In genomic region chr5:93580387-93581100, GRCh38 we compare ENCODE assay signal across 8 cellular contexts. TPM values are rescaled to one million over a fixed set of nuclear protein-coding genes. Genes with fewer than 3 reads are reported as not detected.
DNase-seq lines count a peak whose midpoint lies in the region; ATAC-seq and TF ChIP-seq lines count a peak whose summit lies in the region.

No MANE protein-coding gene starts in this region.

- peak overlapping the region; percentile 90 for H2AFZ ChIP-seq in PC-9
- H2AFZ ChIP-seq in neuron (ENCODE audit: low read depth, low read length): no peak overlapping the region

- H3K4me1 ChIP-seq in PC-9 (replicated peaks; ENCODE audit: insufficient read depth): 0 out of 2 replicates have a peak, but pooled peaks cover 6% of the 10 kb centered on the region
- peaks cover 40 to 65% (median 51%) of the 10 kb centered on the region in 4 donors for H3K4me1 ChIP-seq in esophagus muscularis mucosa
- peaks cover 37% of the 10 kb centered on the region for H3K4me1 ChIP-seq in neuron (ENCODE audit: insufficient read depth, low read length)

- CTCF ChIA-PET in PC-9 (lab: Charles Lee): no interaction called here

- no TSS peak for BruUV-seq in PC-9 (replicated peaks; lab: Mats Ljungman, UMichigan)

- DNase-seq in NCI-H146 (lab: John Stamatoyannopoulos, UW) (peak; percentile 43), NCI-H146 treated with DMSO at 0.1 percent for 48 hours (lab: John Stamatoyannopoulos, UW; ENCODE audit: unreplicated experiment) (no peak), PC-9 (peak in 1 of 2 experiments; percentile 13), esophagus muscularis mucosa (ENCODE audit: extremely low spot score) (peak; percentile 91), MV-4-11 (lab: John Stamatoyannopoulos, UW) (no peak)

- POLR2A ChIA-PET in PC-9 (lab: Charles Lee; ENCODE audit: unreplicated experiment): interaction anchor here (0.5 kb wide), 1 partner anchor 27 kb away, joined by 3 read pairs; no protein-coding TSS in a partner anchor

- no peak for TF ChIP-seq EP300 in esophagus muscularis mucosa (IDR thresholded peaks at IDR 0.05)

- no peak for TF ChIP-seq POLR2A in esophagus muscularis mucosa (IDR thresholded peaks at IDR 0.05; ENCODE audit: low read depth)

- H4K20me1 ChIP-seq in PC-9 (ENCODE audit: insufficient read depth): no peaks in the 10 kb centered on the region

- no peak for ATAC-seq in HG02981 (IDR thresholded peaks at IDR 0.05; ENCODE audit: unreplicated experiment)
- ATAC-seq in HG02970 (IDR thresholded peaks at IDR 0.05; ENCODE audit: low FRiP score, unreplicated experiment): no peak

- peaks cover 16% of the 10 kb centered on the region for H3F3A ChIP-seq in PC-9 (ENCODE audit: insufficient read depth, low read depth)

- H3K4me2 ChIP-seq in PC-9: peak overlapping the region; percentile 92

- H3K27me3 ChIP-seq in PC-9 (ENCODE audit: insufficient read depth, low read depth): no peaks in the 10 kb centered on the region
- peaks cover 1 to 26% (median 7%) of the 10 kb centered on the region in 4 donors for H3K27me3 ChIP-seq in esophagus muscularis mucosa
- no peaks in the 10 kb centered on the region for H3K27me3 ChIP-seq in neuron (ENCODE audit: insufficient read depth, low read length)

- intact Hi-C loops in PC-9 (cut with micrococcal nuclease; ENCODE audit: unreplicated experiment): loop anchor here (1.0 to 10.0 kb wide), 12 partner anchors 221 to 1936 kb away; a partner anchor contains a TSS
- intact Hi-C loops in esophagus muscularis mucosa (cut with DNase I): loop anchor here (5.0 to 10.0 kb wide), 2 partner anchors 217 to 334 kb away; no protein-coding TSS in a partner anchor

- TF ChIP-seq CTCF in PC-9 (conservative IDR thresholded peaks at IDR 0.05): no peak
- TF ChIP-seq CTCF in esophagus muscularis mucosa (IDR thresholded peaks at IDR 0.05): no peak

- H3K4me3 ChIP-seq in PC-9: peak overlapping the region; percentile 96
- H3K4me3 ChIP-seq in esophagus muscularis mucosa: peak overlapping the region; percentile 71 to 87 (median 76)
- H3K4me3 ChIP-seq in neuron (ENCODE audit: low read length): peak overlapping the region; percentile 85

- peaks cover 43% of the 10 kb centered on the region for H3K79me2 ChIP-seq in PC-9 (ENCODE audit: low read depth)

- WGBS in esophagus muscularis mucosa: 4% methylated on average over 40 of the region's 49 CpGs

- H3K36me3 ChIP-seq in PC-9 (ENCODE audit: low read depth) (no peaks in the 10 kb centered on the region), esophagus muscularis mucosa (no peaks in the 10 kb centered on the region), neuron (ENCODE audit: insufficient read depth, low read length) (peaks cover 4% of the 10 kb centered on the region)

- no peaks in the 10 kb centered on the region for H3K9me2 ChIP-seq in PC-9 (ENCODE audit: insufficient read depth)

- H3K27ac ChIP-seq in PC-9 (peak overlapping the region; percentile 60), esophagus muscularis mucosa (replicated peaks in 1 of 4) (peak overlapping the region; percentile 77 to 95 (median 91))

- H3K9me3 ChIP-seq in PC-9 (ENCODE audit: insufficient read depth, low read depth): no peaks in the 10 kb centered on the region
- H3K9me3 ChIP-seq in esophagus muscularis mucosa: no peaks in the 10 kb centered on the region
- no peaks in the 10 kb centered on the region for H3K9me3 ChIP-seq in neuron (ENCODE audit: low read length)

RNA-seq across cellular contexts. Expression of gene NR2F1-AS1, which starts 0.5 kb away (rescaled TPM):
- total RNA-seq in PC-9 (2021) (5.9 and 6.0 TPM in 2 replicates), esophagus muscularis mucosa (10 to 100 TPM in 1 of 4 donors, 1 to 10 TPM in 3; 8.6 to 22.8 (median 9.5) TPM)

RNA-seq across cellular contexts. Expression of gene NR2F1, which starts 2.5 kb away (rescaled TPM):
- 1.1 and 1.3 TPM in 2 replicates for total RNA-seq in PC-9 (2021)
- total RNA-seq in esophagus muscularis mucosa: 10 to 100 TPM; 17.4 to 43.8 (median 40.6) TPM

Comparison
In these comparisons a context has a peak if more than half of its experiments do, and no peak if none do; other contexts are left out.
1. DNase-seq: peak in NCI-H146 (single experiment) and esophagus muscularis mucosa (single experiment); none in NCI-H146 treated with DMSO at 0.1 percent for 48 hours (single experiment) and MV-4-11 (single experiment).
2. Peak in every context shown above with its lines, with median percentiles within 50 percentile points of each other: H3K4me3 ChIP-seq.